In genomic region chr22:20009582-20010306, GRCh38 we compare ENCODE assay signal across 19 cellular contexts. TPM values are rescaled to one million over a fixed set of nuclear protein-coding genes. Genes with fewer than 3 reads are reported as not detected.
DNase-seq lines count a peak whose midpoint lies in the region; ATAC-seq, FAIRE-seq and TF ChIP-seq lines count a peak whose summit lies in the region.
"Had no signal": no experiment of that assay in that cellular context is flagged by ENCODE, and none has a peak within 500 bp of the region (broad histone marks: within the 10 kb centered on the region; RNA-seq: fewer than 3 reads in every experiment).

No MANE protein-coding gene starts in this region.

- H3K9me3 ChIP-seq in BLaER1 treated with 17β-estradiol and CSF1 and Interleukin-3, amounts not matched to agents 10 nM and 100 nM (replicated peaks in 1 of 11) = peaks cover 0 to 4% (median 1%) of the 10 kb centered on the region in 11 experiments; a peak in 15 of 22 replicates
- H3K9me3 ChIP-seq in SK-N-SH (0 out of 2 replicates have a peak, but pooled peaks cover 2% of the 10 kb centered on the region), kidney (ENCODE audit: control insufficient read depth in 1 of 2, low read length in 2 of 2) (no peaks in the 10 kb centered on the region), trophoblast cell (ENCODE audit: insufficient read depth, low read depth, low read length) (peaks cover 3% of the 10 kb centered on the region)

- FAIRE-seq in kidney (lab: Jason Lieb, UNC) = no peak
- FAIRE-seq: RCC 7860 had no signal

- H4K91ac ChIP-seq in trophoblast cell (ENCODE audit: low read depth, low read length) = peak overlapping the region; percentile 25

- TF ChIP-seq RAD21 in SK-N-SH (IDR thresholded peaks at IDR 0.05; ENCODE audit: low read length) = peak; percentile 36

- ATAC-seq in HG03097 (IDR thresholded peaks at IDR 0.05; ENCODE audit: low FRiP score, unreplicated experiment) = no peak
- ATAC-seq in HG03196 (IDR thresholded peaks at IDR 0.05; ENCODE audit: unreplicated experiment) = no peak
- ATAC-seq in HG03175 (IDR thresholded peaks at IDR 0.05; ENCODE audit: unreplicated experiment) = no peak

- intact Hi-C loops in kidney (cut with DNase I) = loop anchor here (5.0 kb wide), 1 partner anchor 32 kb away; no protein-coding TSS in a partner anchor

- H3K23ac ChIP-seq in trophoblast cell (ENCODE audit: low read length) = no peak overlapping the region

- H2AFZ ChIP-seq in SK-N-SH (ENCODE audit: low read depth) = no peak overlapping the region
- H2AFZ ChIP-seq in trophoblast cell (ENCODE audit: insufficient read depth, low read length, poor library complexity) = no peak overlapping the region

- TF ChIP-seq CTCF in SK-N-SH (IDR thresholded peaks at IDR 0.05) = no peak
- no peak for TF ChIP-seq CTCF in kidney (IDR thresholded peaks at IDR 0.05; ENCODE audit: borderline replicate concordance, extremely low read depth, insufficient read depth)

- H3K36me3 ChIP-seq in BLaER1 treated with 17β-estradiol and CSF1 and Interleukin-3, amounts not matched to agents 10 nM and 100 nM = no peaks in the 10 kb centered on the region
- H3K36me3 ChIP-seq in SK-N-SH (replicated peaks in 1 of 2; ENCODE audit: control insufficient read depth in 1 of 2, insufficient read depth in 2 of 2, low read length in 1 of 2) (peaks cover 0 to 3% of the 10 kb centered on the region in 2 experiments), kidney (ENCODE audit: control insufficient read depth in 1 of 2, insufficient read depth in 2 of 2, low read length in 2 of 2) (no peaks in the 10 kb centered on the region), trophoblast cell (ENCODE audit: control insufficient read depth in 1 of 2, insufficient read depth in 2 of 2, low read length in 2 of 2) (no peaks in the 10 kb centered on the region)

- no peak overlapping the region for H2BK120ac ChIP-seq in trophoblast cell (ENCODE audit: insufficient read depth, low read length, poor library complexity)

- no peak overlapping the region for H2AK5ac ChIP-seq in trophoblast cell (ENCODE audit: low read length)

- H3K4ac ChIP-seq in trophoblast cell (ENCODE audit: low read depth, low read length) = no peak overlapping the region

- peak overlapping the region in 8 of 11 experiments; percentile 65 to 93 (median 85); a peak in 14 of 22 replicates for H3K4me2 ChIP-seq in BLaER1 treated with 17β-estradiol and CSF1 and Interleukin-3, amounts not matched to agents 10 nM and 100 nM
- H3K4me2 ChIP-seq in SK-N-SH (no peak overlapping the region), trophoblast cell (ENCODE audit: low read length) (no peak overlapping the region)

- peaks cover 3 to 5% (median 4%) of the 10 kb centered on the region in 11 experiments; a peak in 20 of 22 replicates for H3K27me3 ChIP-seq in BLaER1 treated with 17β-estradiol and CSF1 and Interleukin-3, amounts not matched to agents 10 nM and 100 nM
- H3K27me3 ChIP-seq in SK-N-SH (ENCODE audit: insufficient read depth) (no peaks in the 10 kb centered on the region), trophoblast cell (ENCODE audit: insufficient read depth, low read length) (no peaks in the 10 kb centered on the region)

- POLR2A ChIA-PET in SK-N-SH (lab: Yijun Ruan, JAX) = interaction anchor here (0.7 to 2.6 kb wide), 5 partner anchors 11 to 40 kb away, joined by 3 to 9 read pairs (median 6); no protein-coding TSS in a partner anchor

- TF ChIP-seq EP300 in SK-N-SH (IDR thresholded peaks at IDR 0.05; ENCODE audit: borderline replicate concordance in 1 of 2, low read depth in 1 of 2, low read length in 1 of 2) = peak in 1 of 2 experiments; percentile 96; a peak in 2 of 4 replicates

- H3K18ac ChIP-seq in trophoblast cell (ENCODE audit: low read length) = no peak overlapping the region

- no peaks in the 10 kb centered on the region for H3K79me1 ChIP-seq in trophoblast cell (ENCODE audit: low read length)

- H3K79me2 ChIP-seq in SK-N-SH (ENCODE audit: insufficient read depth) (no peaks in the 10 kb centered on the region), trophoblast cell (ENCODE audit: control insufficient read depth, insufficient read depth, low read length, poor library complexity) (no peaks in the 10 kb centered on the region)

- 0 out of 22 replicates have a peak overlapping the region, but pooled peaks of 3 of the 11 experiments have one; percentile 15 to 62 (median 60) for H3K9ac ChIP-seq in BLaER1 treated with 17β-estradiol and CSF1 and Interleukin-3, amounts not matched to agents 10 nM and 100 nM
- H3K9ac ChIP-seq in SK-N-SH (no peak overlapping the region), kidney (ENCODE audit: low read length in 2 of 2) (no peak overlapping the region), trophoblast cell (ENCODE audit: low read length) (no peak overlapping the region)

- H3K4me1 ChIP-seq in BLaER1 treated with 17β-estradiol and CSF1 and Interleukin-3, amounts not matched to agents 10 nM and 100 nM = peaks cover 10 to 51% (median 40%) of the 10 kb centered on the region in 10 experiments
- H3K4me1 ChIP-seq in SK-N-SH (ENCODE audit: control insufficient read depth in 1 of 2, insufficient read depth in 2 of 2, low read depth in 1 of 2, low read length in 1 of 2) = peaks cover 0 to 69% of the 10 kb centered on the region in 2 experiments; a peak in 2 of 4 replicates
- H3K4me1 ChIP-seq in kidney (ENCODE audit: control insufficient read depth in 1 of 2, insufficient read depth in 1 of 2, low read depth in 1 of 2, low read length in 2 of 2) = peaks cover 11 to 12% of the 10 kb centered on the region in 2 donors
- H3K4me1 ChIP-seq in trophoblast cell (ENCODE audit: control insufficient read depth in 1 of 2, insufficient read depth in 2 of 2, low read length in 2 of 2) = peaks cover 0 to 3% of the 10 kb centered on the region in 2 experiments

- H2BK5ac ChIP-seq in trophoblast cell (ENCODE audit: low read depth, low read length, poor library complexity) = no peak overlapping the region

- H4K8ac ChIP-seq in trophoblast cell (ENCODE audit: low read depth, low read length) = no peak overlapping the region

- no peaks in the 10 kb centered on the region for H3F3A ChIP-seq in SK-N-SH (replicated peaks; ENCODE audit: insufficient read depth)

- H4K12ac ChIP-seq in trophoblast cell (ENCODE audit: low read depth, low read length) = no peak overlapping the region

- H3K4me3 ChIP-seq in BLaER1 treated with 17β-estradiol and CSF1 and Interleukin-3, amounts not matched to agents 10 nM and 100 nM = no peak overlapping the region
- H3K4me3 ChIP-seq in SK-N-SH (ENCODE audit: low read depth in 2 of 2, low read length in 1 of 2) = no peak overlapping the region
- H3K4me3 ChIP-seq in kidney (ENCODE audit: low read length in 2 of 2) = no peak overlapping the region
- no peak overlapping the region for H3K4me3 ChIP-seq in trophoblast cell (ENCODE audit: low read depth, low read length)

- WGBS in SK-N-SH (ENCODE audit: low lambda C conversion rate) = 76% methylated on average over 5 of the region's 8 CpGs
- no CpG with 5 or more reads among the region's 8 CpGs for WGBS in trophoblast cell (ENCODE audit: extremely low coverage, insufficient coverage, insufficient read length)

- H3K9me2 ChIP-seq in SK-N-SH = no peaks in the 10 kb centered on the region

- H3K27ac ChIP-seq in BLaER1 treated with 17β-estradiol and CSF1 and Interleukin-3, amounts not matched to agents 10 nM and 100 nM = no peak overlapping the region
- H3K27ac ChIP-seq in SK-N-SH (ENCODE audit: low read depth in 2 of 2, low read length in 1 of 2) (peak overlapping the region in 1 of 2 experiments; percentile 99; a peak in 3 of 4 replicates), kidney (ENCODE audit: low read depth in 2 of 2, low read length in 2 of 2) (no peak overlapping the region), trophoblast cell (ENCODE audit: low read depth, low read length) (no peak overlapping the region)

- CTCF ChIA-PET in SK-N-SH (lab: Yijun Ruan, JAX) = interaction anchor here (1.0 to 8.9 kb wide), 6 partner anchors 9 to 100 kb away, joined by 3 to 501 read pairs (median 39); partner anchors contain the start of gene TANGO2

- no peak overlapping the region for H2BK12ac ChIP-seq in trophoblast cell (ENCODE audit: low read length)

- H4K20me1 ChIP-seq in BLaER1 treated with 17β-estradiol and CSF1 and Interleukin-3, amounts not matched to agents 10 nM and 100 nM = peaks cover 0 to 6% (median 0%) of the 10 kb centered on the region in 11 experiments; a peak in 5 of 22 replicates
- no peaks in the 10 kb centered on the region for H4K20me1 ChIP-seq in SK-N-SH (ENCODE audit: insufficient read depth)

- no peak overlapping the region for H3K14ac ChIP-seq in trophoblast cell (ENCODE audit: low read length)

- DNase-seq in SK-N-SH (peak; percentile 80), kidney (peak; percentile 39), trophoblast cell (no peak), occipital lobe (lab: John Stamatoyannopoulos, UW) (no peak)
- DNase-seq: ACHN, DMS79 treated with DMSO at 0.1 percent for 48 hours, H9, KBM-7, MV-4-11, NCI-H1694 treated with DMSO at 0.1 percent for 48 hours, NCI-H2107, NCI-H510A, NCI-H748 treated with DMSO at 0.1 percent for 48 hours, SHP77 had no signal

TF ChIP-seq in SK-N-SH, 30 proteins besides CTCF, POLR2A, EP300 and RAD21 (continues in another document):
- TF ChIP-seq GABPA (IDR thresholded peaks at IDR 0.05; ENCODE audit: low read depth) (no peak), RCOR1 (IDR thresholded peaks at IDR 0.05; ENCODE audit: low read length) (peak; percentile 97), SMC3 (IDR thresholded peaks at IDR 0.05; ENCODE audit: low read depth, low read length) (no peak), NFIC (IDR thresholded peaks at IDR 0.05; ENCODE audit: borderline replicate concordance) (no peak), FOSL2 (IDR thresholded peaks at IDR 0.05; ENCODE audit: borderline replicate concordance, low read depth) (no peak), MEF2A (IDR thresholded peaks at IDR 0.05; ENCODE audit: borderline replicate concordance, low read depth) (no peak), JUND (IDR thresholded peaks at IDR 0.05) (no peak), CHD2 (IDR thresholded peaks at IDR 0.05; ENCODE audit: low read length, partially characterized antibody) (peak; percentile 80), TAF1 (IDR thresholded peaks at IDR 0.05; ENCODE audit: borderline replicate concordance, low read depth, low read length) (no peak), POLR2AphosphoS5 (IDR thresholded peaks at IDR 0.05; ENCODE audit: low read depth, low read length) (peak; percentile 46; the same call in 1 of the 2 replicates)

RNA-seq across cellular contexts. Expression of gene ARVCF, which starts 6.9 kb away (rescaled TPM):
- 27.4 and 33.0 TPM in 2 replicates for polyA plus RNA-seq in SK-N-SH (2012; rRNA removed)
- polyA plus RNA-seq in SK-N-SH (2012; cell fraction: cytosol; rRNA removed) = 8.7 and 26.7 TPM in 2 replicates
- polyA plus RNA-seq in SK-N-SH (2012; cell fraction: nucleus; rRNA removed) = 105 and 141 TPM in 2 replicates
- total RNA-seq in kidney = 21.9 TPM
- 16.0 TPM for polyA plus RNA-seq in kidney (ENCODE audit: insufficient read depth, low read depth, low replicate concordance)
- polyA plus RNA-seq in trophoblast cell (2013) = 5.7 and 5.9 TPM in 2 replicates
- 47.3 TPM for total RNA-seq in occipital lobe

RNA-seq across cellular contexts. Expression of gene TANGO2, which starts 11.2 kb away (rescaled TPM):
- 20.7 and 25.5 TPM in 2 replicates for polyA plus RNA-seq in SK-N-SH (2012; rRNA removed)
- polyA plus RNA-seq in SK-N-SH (2012; cell fraction: cytosol; rRNA removed) = 10.1 and 15.9 TPM in 2 replicates
- 28.8 and 32.7 TPM in 2 replicates for polyA plus RNA-seq in SK-N-SH (2012; cell fraction: nucleus; rRNA removed)
- total RNA-seq in kidney = 27.7 TPM
- 37.3 TPM for polyA plus RNA-seq in kidney (ENCODE audit: insufficient read depth, low read depth, low replicate concordance)
- 13.5 and 14.9 TPM in 2 replicates for polyA plus RNA-seq in trophoblast cell (2013)
- total RNA-seq in occipital lobe = 15.9 TPM

Comparison
In these comparisons a context has a peak if more than half of its experiments do, and no peak if none do; other contexts are left out.
1. H3K4me2 ChIP-seq: peak in BLaER1 treated with 17β-estradiol and CSF1 and Interleukin-3, amounts not matched to agents 10 nM and 100 nM (8 of 11); none in SK-N-SH (single experiment) and trophoblast cell (single experiment).
2. DNase-seq: peak in SK-N-SH (single experiment) and kidney (single experiment); none in trophoblast cell (0 of 2) and occipital lobe (single experiment).